ENCODE assay signal across 18 cellular contexts in genomic region chr1:43039228-43040055, GRCh38.
DNase-seq lines count a peak whose midpoint lies in the region; ATAC-seq and TF ChIP-seq lines count a peak whose summit lies in the region.
"Had no signal": no experiment of that assay in that cellular context is flagged by ENCODE, and none has a peak within 500 bp of the region (broad histone marks: within the 10 kb centered on the region; RNA-seq: fewer than 3 reads in every experiment).

No MANE protein-coding gene starts in this region.

- no peaks in the 10 kb centered on the region for H3K9me3 ChIP-seq in Caco-2
- H3K9me3 ChIP-seq: heart right ventricle, MG63 had no signal

- H3K27me3 ChIP-seq in Caco-2 (replicated peaks; ENCODE audit: control insufficient read depth, insufficient read depth, low read length), result no peaks in the 10 kb centered on the region
- H3K27me3 ChIP-seq: BLaER1 treated with 17β-estradiol and CSF1 and Interleukin-3, amounts not matched to agents 10 nM and 100 nM; heart right ventricle; MG63 had no signal

- TF ChIP-seq CTCF in Caco-2 (IDR thresholded peaks at IDR 0.05; ENCODE audit: insufficient read depth in 1 of 2, low read depth in 1 of 2, low read length in 1 of 2, severe bottlenecking in 1 of 2, unreplicated experiment in 1 of 2), result no peak
- TF ChIP-seq CTCF in LNCaP clone FGC (IDR thresholded peaks at IDR 0.05; ENCODE audit: control insufficient read depth, extremely low read depth, insufficient read depth), result no peak
- no peak for TF ChIP-seq CTCF in nephron progenitor cell (IDR thresholded peaks at IDR 0.05)
- no peak for TF ChIP-seq CTCF in progenitor cell of endocrine pancreas (IDR thresholded peaks at IDR 0.05; ENCODE audit: unreplicated experiment)

- H3K4me3 Mint-ChIP-seq in Caco-2 (ENCODE audit: unreplicated experiment) (no peak overlapping the region), nephron progenitor cell (no peak overlapping the region), progenitor cell of endocrine pancreas (ENCODE audit: low read depth) (no peak overlapping the region)
- H3K4me3 Mint-ChIP-seq: immature natural killer cell had no signal

- intact Hi-C loops in Caco-2 (cut with micrococcal nuclease; ENCODE audit: unreplicated experiment), result loop anchor here (1.0 kb wide), 1 partner anchor 14 kb away; no protein-coding TSS in a partner anchor

- ATAC-seq in HG02840 (IDR thresholded peaks at IDR 0.05; ENCODE audit: low FRiP score, unreplicated experiment), result no peak
- ATAC-seq: heart right ventricle, right cardiac atrium had no signal

- H3K36me3 Mint-ChIP-seq in Caco-2 (ENCODE audit: insufficient read depth, unreplicated experiment) (no peaks in the 10 kb centered on the region), nephron progenitor cell (ENCODE audit: low read depth) (no peaks in the 10 kb centered on the region), progenitor cell of endocrine pancreas (ENCODE audit: insufficient read depth) (no peaks in the 10 kb centered on the region)
- H3K36me3 Mint-ChIP-seq: immature natural killer cell had no signal

- DNase-seq in Caco-2, result peak; percentile 70 to 85
- peak; percentile 91 for DNase-seq in LNCaP clone FGC (ENCODE audit: low read depth)
- peak; percentile 71 for DNase-seq in cerebellum (ENCODE audit: low spot score)
- no peak for DNase-seq in nephron progenitor cell
- DNase-seq in progenitor cell of endocrine pancreas (ENCODE audit: low spot score, unreplicated experiment), result no peak
- no peak for DNase-seq in iPS-NIHi11 (ENCODE audit: low spot score)
- no peak for DNase-seq in effector CD4-positive, alpha-beta T cell
- DNase-seq: activated effector memory CD4-positive, alpha-beta T cell treated with anti-CD3 and anti-CD28 coated beads, Interleukin-2, amount 50 U/mL, for 16 hours; Calu3; cortex of kidney; heart right ventricle; immature natural killer cell; MG63; NCI-H1417 treated with DMSO at 0.1 percent for 48 hours; right cardiac atrium; T-helper 2 cell had no signal

- H3K4me3 ChIP-seq in Caco-2 (ENCODE audit: low read depth, low read length), result no peak overlapping the region
- H3K4me3 ChIP-seq in LNCaP clone FGC (ENCODE audit: low read depth, low read length), result no peak overlapping the region
- H3K4me3 ChIP-seq: BLaER1 treated with 17β-estradiol and CSF1 and Interleukin-3, amounts not matched to agents 10 nM and 100 nM; heart right ventricle; MG63 had no signal

- POLR2A ChIA-PET in Caco-2 (lab: Charles Lee), result no interaction called here

- H3K27ac Mint-ChIP-seq in Caco-2 (ENCODE audit: unreplicated experiment), result peak overlapping the region; percentile 81
- peak overlapping the region; percentile 43 for H3K27ac Mint-ChIP-seq in nephron progenitor cell
- no peak overlapping the region for H3K27ac Mint-ChIP-seq in progenitor cell of endocrine pancreas
- H3K27ac Mint-ChIP-seq: immature natural killer cell had no signal

- no peaks in the 10 kb centered on the region for H3K36me3 ChIP-seq in Caco-2 (ENCODE audit: control insufficient read depth, insufficient read depth, low read length)
- H3K36me3 ChIP-seq: BLaER1 treated with 17β-estradiol and CSF1 and Interleukin-3, amounts not matched to agents 10 nM and 100 nM; heart right ventricle; MG63 had no signal

- H3K4me1 Mint-ChIP-seq in Caco-2 (ENCODE audit: low read depth, unreplicated experiment) (peaks cover 33% of the 10 kb centered on the region), nephron progenitor cell (peaks cover 40% of the 10 kb centered on the region), progenitor cell of endocrine pancreas (ENCODE audit: low read depth) (peaks cover 17% of the 10 kb centered on the region)

- CTCF ChIA-PET in Caco-2 (lab: Charles Lee), result no interaction called here

- BruUV-seq in Caco-2 (replicated peaks; lab: Mats Ljungman, UMichigan), result TSS peak; percentile 74

- H3K9me3 Mint-ChIP-seq in Caco-2 (ENCODE audit: unreplicated experiment), result no peaks in the 10 kb centered on the region
- no peaks in the 10 kb centered on the region for H3K9me3 Mint-ChIP-seq in nephron progenitor cell
- H3K9me3 Mint-ChIP-seq in progenitor cell of endocrine pancreas (ENCODE audit: low read depth), result no peaks in the 10 kb centered on the region
- H3K9me3 Mint-ChIP-seq: immature natural killer cell had no signal

- H3K27me3 Mint-ChIP-seq in Caco-2 (ENCODE audit: insufficient read depth, unreplicated experiment) (no peaks in the 10 kb centered on the region), nephron progenitor cell (ENCODE audit: low read depth, poor library complexity) (peaks cover 5% of the 10 kb centered on the region), progenitor cell of endocrine pancreas (peaks cover 3% of the 10 kb centered on the region)

- peaks cover 73% of the 10 kb centered on the region for H3K4me1 ChIP-seq in Caco-2
- H3K4me1 ChIP-seq: heart right ventricle had no signal

Comparison
In these comparisons a context has a peak if more than half of its experiments do, and no peak if none do; other contexts are left out.
1. DNase-seq: peak in Caco-2 (2 of 2), LNCaP clone FGC (single experiment) and cerebellum (single experiment); none in nephron progenitor cell (single experiment), progenitor cell of endocrine pancreas (single experiment), iPS-NIHi11 (single experiment) and effector CD4-positive, alpha-beta T cell (single experiment).